8 cellular contexts compared by ENCODE assay signal in the genomic region with DNA sequence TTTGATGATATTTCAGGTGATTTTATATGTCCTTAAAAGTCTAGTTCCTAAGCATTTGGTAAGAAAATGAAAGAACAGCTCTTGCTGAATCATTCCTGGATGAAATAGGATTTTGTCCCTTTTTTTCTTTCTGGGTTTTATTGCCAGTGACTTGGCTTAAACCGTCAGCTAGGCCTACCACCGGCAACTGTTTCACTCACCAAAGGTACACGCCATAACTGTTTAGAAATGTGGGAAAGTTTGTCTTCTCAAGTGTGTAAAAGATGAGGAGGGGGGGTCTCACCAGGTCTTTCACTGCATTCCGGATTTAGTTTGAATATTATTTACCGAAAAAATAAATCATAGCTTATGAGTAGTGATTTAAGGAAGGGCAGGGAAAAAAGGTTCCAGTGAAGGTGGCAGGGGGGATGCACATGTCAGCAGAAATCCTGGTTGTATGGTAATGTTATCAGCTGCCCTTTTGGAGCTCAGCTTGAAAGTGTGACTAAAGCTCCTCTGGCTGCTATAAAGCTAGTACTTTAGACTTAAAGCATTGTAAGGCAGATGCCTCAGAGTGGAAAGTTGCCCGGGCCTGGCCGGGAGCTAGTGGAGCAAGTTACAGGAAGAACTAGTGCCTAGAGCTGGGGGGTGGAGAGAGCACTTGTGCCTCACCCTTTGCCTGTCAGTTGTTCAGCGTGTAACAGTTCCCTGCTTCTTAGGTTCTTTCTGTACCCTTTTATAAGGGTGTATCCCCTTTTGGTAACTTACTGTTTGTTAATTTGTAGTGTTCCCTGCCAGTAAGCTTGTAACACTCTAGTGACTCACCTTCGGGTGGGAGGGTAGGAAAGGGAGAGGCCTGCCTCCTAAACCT. TPM values are rescaled to one million over a fixed set of nuclear protein-coding genes. Genes with fewer than 3 reads are reported as not detected.
DNase-seq lines count a peak whose midpoint lies in the region; ATAC-seq and TF ChIP-seq lines count a peak whose summit lies in the region.

No MANE protein-coding gene starts in this region.

- peak overlapping the region; percentile 91 for H3K4me3 ChIP-seq in BE2C (ENCODE audit: low read depth, low read length)
- peak overlapping the region; percentile 84 for H3K4me3 ChIP-seq in HUES48 (ENCODE audit: low read depth, low read length)
- peak overlapping the region in 1 of 2 donors; percentile 25 for H3K4me3 ChIP-seq in muscle layer of colon (ENCODE audit: low read depth in 1 of 2, low read length in 2 of 2)
- peak overlapping the region in 4 of 5 donors; percentile 85 to 87 (median 86) for H3K4me3 ChIP-seq in subcutaneous abdominal adipose tissue (ENCODE audit: low read depth in 1 of 5, low read length in 5 of 5)

- intact Hi-C loops in activated CD4-positive, alpha-beta T cell treated with anti-CD3 and anti-CD28 coated beads, Interleukin-2, amount 10 ng/mL, durations not matched to agents 24 days and 14 days (cut with micrococcal nuclease) = loop anchor here (2.0 to 10.0 kb wide), 10 partner anchors 13 to 1289 kb away; a partner anchor contains a TSS

- H3K4me1 ChIP-seq in BE2C = peaks cover 25% of the 10 kb centered on the region
- peaks cover 71% of the 10 kb centered on the region for H3K4me1 ChIP-seq in HUES48 (ENCODE audit: control insufficient read depth, insufficient read depth, low read length)
- peaks cover 63% of the 10 kb centered on the region for H3K4me1 ChIP-seq in muscle layer of colon (ENCODE audit: insufficient read depth, low read length)
- peaks cover 20 to 81% (median 61%) of the 10 kb centered on the region in 5 donors for H3K4me1 ChIP-seq in subcutaneous abdominal adipose tissue (ENCODE audit: control insufficient read depth in 5 of 5, insufficient read depth in 5 of 5, low read length in 5 of 5)

- peaks cover 3% of the 10 kb centered on the region for H3K9me3 Mint-ChIP-seq in activated CD4-positive, alpha-beta T cell treated with anti-CD3 and anti-CD28 coated beads, Interleukin-2, amount 10 ng/mL, durations not matched to agents 24 days and 14 days

- peaks cover 58% of the 10 kb centered on the region for H3K4me1 Mint-ChIP-seq in activated CD4-positive, alpha-beta T cell treated with anti-CD3 and anti-CD28 coated beads, Interleukin-2, amount 10 ng/mL, durations not matched to agents 24 days and 14 days

- TF ChIP-seq CTCF in BE2C (IDR thresholded peaks at IDR 0.05; ENCODE audit: low read depth, low read length) = no peak

- no peaks in the 10 kb centered on the region for H3K27me3 ChIP-seq in BE2C
- H3K27me3 ChIP-seq in HUES48 (ENCODE audit: control insufficient read depth, insufficient read depth, low read length) = peaks cover 11% of the 10 kb centered on the region
- H3K27me3 ChIP-seq in muscle layer of colon (ENCODE audit: control insufficient read depth in 1 of 2, insufficient read depth in 2 of 2, low read length in 2 of 2) = no peaks in the 10 kb centered on the region
- H3K27me3 ChIP-seq in subcutaneous abdominal adipose tissue (ENCODE audit: control insufficient read depth in 5 of 5, insufficient read depth in 4 of 5, low read length in 5 of 5) = no peaks in the 10 kb centered on the region

- H3K9me3 ChIP-seq in BE2C (no peaks in the 10 kb centered on the region), HUES48 (ENCODE audit: control insufficient read depth, insufficient read depth, low read length) (no peaks in the 10 kb centered on the region), muscle layer of colon (ENCODE audit: low read length) (no peaks in the 10 kb centered on the region), subcutaneous abdominal adipose tissue (ENCODE audit: control insufficient read depth in 5 of 5, low read length in 5 of 5) (no peaks in the 10 kb centered on the region)

- no peak for ATAC-seq in GM18868 (IDR thresholded peaks at IDR 0.05; ENCODE audit: unreplicated experiment)

- DNase-seq in BE2C (peak; percentile 41), epithelial cell of prostate (ENCODE audit: low read depth, low spot score) (peak; percentile 91), NCI-H748 (lab: John Stamatoyannopoulos, UW; ENCODE audit: unreplicated experiment) (no peak)
- peak; percentile 81 for DNase-seq in activated CD4-positive, alpha-beta T cell treated with anti-CD3 and anti-CD28 coated beads, Interleukin-2, amount 10 ng/mL, durations not matched to agents 24 days and 14 days

- H3K36me3 ChIP-seq in BE2C (peaks cover 11% of the 10 kb centered on the region; the same call in 1 of the 2 replicates), HUES48 (ENCODE audit: control insufficient read depth, insufficient read depth, low read length) (peaks cover 4% of the 10 kb centered on the region; the same call in 1 of the 2 replicates), muscle layer of colon (ENCODE audit: insufficient read depth, low read length) (no peaks in the 10 kb centered on the region), subcutaneous abdominal adipose tissue (ENCODE audit: control insufficient read depth in 5 of 5, insufficient read depth in 5 of 5, low read length in 5 of 5) (no peaks in the 10 kb centered on the region)

- H3K27ac ChIP-seq in HUES48 (ENCODE audit: low read depth, low read length) = peak overlapping the region; percentile 77
- H3K27ac ChIP-seq in epithelial cell of prostate = peak overlapping the region; percentile 91
- H3K27ac ChIP-seq in muscle layer of colon (ENCODE audit: low read depth, low read length) = peak overlapping the region; percentile 94
- peak overlapping the region; percentile 82 for H3K27ac ChIP-seq in subcutaneous abdominal adipose tissue (ENCODE audit: low read depth, low read length)

- peak overlapping the region; percentile 95 for H3K27ac Mint-ChIP-seq in activated CD4-positive, alpha-beta T cell treated with anti-CD3 and anti-CD28 coated beads, Interleukin-2, amount 10 ng/mL, durations not matched to agents 24 days and 14 days

- peaks cover 24% of the 10 kb centered on the region for H3K36me3 Mint-ChIP-seq in activated CD4-positive, alpha-beta T cell treated with anti-CD3 and anti-CD28 coated beads, Interleukin-2, amount 10 ng/mL, durations not matched to agents 24 days and 14 days (ENCODE audit: low read depth)

- H3K27me3 Mint-ChIP-seq in activated CD4-positive, alpha-beta T cell treated with anti-CD3 and anti-CD28 coated beads, Interleukin-2, amount 10 ng/mL, durations not matched to agents 24 days and 14 days = peaks cover 7% of the 10 kb centered on the region

- peak overlapping the region; percentile 96 for H3K4me3 Mint-ChIP-seq in activated CD4-positive, alpha-beta T cell treated with anti-CD3 and anti-CD28 coated beads, Interleukin-2, amount 10 ng/mL, durations not matched to agents 24 days and 14 days

- no peak overlapping the region for H3K9ac ChIP-seq in HUES48 (ENCODE audit: low read depth, low read length)
- H3K9ac ChIP-seq in muscle layer of colon (ENCODE audit: low read length) = peak overlapping the region; percentile 45
- peak overlapping the region in 4 of 5 donors; percentile 11 to 72 (median 38) for H3K9ac ChIP-seq in subcutaneous abdominal adipose tissue (ENCODE audit: low read length in 5 of 5)

RNA-seq across cellular contexts. Expression of a gene that starts 3.1 kb away (rescaled TPM):
- polyA plus RNA-seq in BE2C (2012; ENCODE audit: insufficient read depth, insufficient read length, low read depth) = 285 TPM
- total RNA-seq in activated CD4-positive, alpha-beta T cell treated with anti-CD3 and anti-CD28 coated beads, Interleukin-2, amount 10 ng/mL, durations not matched to agents 24 days and 14 days = 252 and 261 TPM in 2 replicates
